ENCODE assay signal across 8 cellular contexts in genomic region chr4:15003891-15004700, GRCh38. TPM values are rescaled to one million over a fixed set of nuclear protein-coding genes. Genes with fewer than 3 reads are reported as not detected.
A peak's percentile ranks its signal among the peaks of the same experiment; 100 is the strongest.
DNase-seq lines count a peak whose midpoint lies in the region; ATAC-seq lines count a peak whose summit lies in the region.

No MANE protein-coding gene starts in this region.

- peaks cover 18 to 37% (median 33%) of the 10 kb centered on the region in 7 donors for H3K4me1 Mint-ChIP-seq in naive thymus-derived CD4-positive, alpha-beta T cell

- H3K4me3 ChIP-seq in esophagus (ENCODE audit: low read depth in 1 of 2, low read length in 2 of 2) = peak overlapping the region; percentile 97
- H3K4me3 ChIP-seq in naive thymus-derived CD4-positive, alpha-beta T cell (ENCODE audit: low read length) = peak overlapping the region; percentile 52

- no peaks in the 10 kb centered on the region for H3K9me3 Mint-ChIP-seq in naive thymus-derived CD4-positive, alpha-beta T cell

- intact Hi-C loops in naive thymus-derived CD4-positive, alpha-beta T cell (cut with micrococcal nuclease) = loop anchor here (2.0 to 5.0 kb wide), 7 partner anchors 127 to 1347 kb away; partner anchors contain the start of genes CD38 (in 1 of the 2) and TAPT1 (in 1 of the 2)

- no peak for ATAC-seq in activated CD4-positive, CD25-positive, alpha-beta regulatory T cell treated with anti-CD3 and anti-CD28 coated beads, Interleukin-2, amount 50 U/mL, for 24 hours
- peak; percentile 3 for ATAC-seq in naive thymus-derived CD4-positive, alpha-beta T cell

- peak overlapping the region; percentile 98 to 100 for H3K27ac ChIP-seq in esophagus (ENCODE audit: low read depth in 2 of 2, low read length in 1 of 2)
- H3K27ac ChIP-seq in naive thymus-derived CD4-positive, alpha-beta T cell (ENCODE audit: low read depth, low read length) = peak overlapping the region; percentile 73

- CTCF ChIA-PET in naive thymus-derived CD4-positive, alpha-beta T cell (lab: Charles Lee) = no interaction called here

- POLR2A ChIA-PET in naive thymus-derived CD4-positive, alpha-beta T cell (lab: Charles Lee) = interaction anchor here (1.0 to 1.6 kb wide), 4 partner anchors 8 to 1223 kb away, joined by 3 to 7 read pairs (median 4); no protein-coding TSS in a partner anchor

- peak; percentile 32 to 52 (median 39) for DNase-seq in activated CD4-positive, CD25-positive, alpha-beta regulatory T cell (lab: John Stamatoyannopoulos, UW)
- peak; percentile 27 for DNase-seq in M059J (ENCODE audit: low read depth)
- DNase-seq in activated T-cell treated with anti-CD3 and anti-CD28 coated beads for 48 hours (ENCODE audit: low read depth) = peak; percentile 38
- peak; percentile 47 to 66 (median 59) for DNase-seq in naive thymus-derived CD4-positive, alpha-beta T cell
- peak; percentile 44 to 68 (median 62) for DNase-seq in stimulated activated naive CD4-positive, alpha-beta T cell (lab: John Stamatoyannopoulos, UW)
- no peak for DNase-seq in DMS79 (lab: John Stamatoyannopoulos, UW)

- peak overlapping the region; percentile 66 to 95 (median 84) for H3K4me3 Mint-ChIP-seq in naive thymus-derived CD4-positive, alpha-beta T cell

- H3K36me3 ChIP-seq in esophagus (ENCODE audit: control insufficient read depth in 2 of 2, insufficient read depth in 2 of 2, low read length in 1 of 2) = no peaks in the 10 kb centered on the region
- peaks cover 0 to 13% (median 8%) of the 10 kb centered on the region in 3 experiments for H3K36me3 ChIP-seq in naive thymus-derived CD4-positive, alpha-beta T cell (ENCODE audit: control insufficient read depth in 2 of 3, insufficient read depth in 3 of 3, low read length in 3 of 3)

- 0 to 1% methylated on average over 80 to 106 of the region's 106 CpGs for WGBS in esophagus, 2 donors

- peaks cover 4 to 12% (median 4%) of the 10 kb centered on the region in 5 donors for H3K36me3 Mint-ChIP-seq in naive thymus-derived CD4-positive, alpha-beta T cell

- H3K9me3 ChIP-seq in esophagus (ENCODE audit: control insufficient read depth in 2 of 2, insufficient read depth in 1 of 2, low read depth in 1 of 2, low read length in 1 of 2) = no peaks in the 10 kb centered on the region
- no peaks in the 10 kb centered on the region for H3K9me3 ChIP-seq in naive thymus-derived CD4-positive, alpha-beta T cell (ENCODE audit: control insufficient read depth in 2 of 3, low read length in 3 of 3)

- H3K27me3 ChIP-seq in esophagus (ENCODE audit: control insufficient read depth in 1 of 2, insufficient read depth in 2 of 2, low read length in 2 of 2) = no peaks in the 10 kb centered on the region
- no peaks in the 10 kb centered on the region for H3K27me3 ChIP-seq in naive thymus-derived CD4-positive, alpha-beta T cell (ENCODE audit: control insufficient read depth in 2 of 2, insufficient read depth in 2 of 2, low read length in 2 of 2)

- H3K27me3 Mint-ChIP-seq in naive thymus-derived CD4-positive, alpha-beta T cell = no peaks in the 10 kb centered on the region

- peak overlapping the region in 4 of 9 donors; percentile 73 to 87 (median 76) for H3K27ac Mint-ChIP-seq in naive thymus-derived CD4-positive, alpha-beta T cell

- H3K4me1 ChIP-seq in esophagus (ENCODE audit: control insufficient read depth in 2 of 2, insufficient read depth in 2 of 2, low read length in 1 of 2) = peaks cover 0 to 2% of the 10 kb centered on the region in 2 donors
- peaks cover 7 to 10% of the 10 kb centered on the region in 2 donors for H3K4me1 ChIP-seq in naive thymus-derived CD4-positive, alpha-beta T cell (ENCODE audit: control insufficient read depth in 2 of 2, insufficient read depth in 2 of 2, low read length in 2 of 2)

RNA-seq across cellular contexts. Expression of gene CPEB2, which starts 1.8 kb away (rescaled TPM):
- total RNA-seq in M059J (2014; rRNA removed; shearing (Covaris generic)) = 5.5 and 6.2 TPM in 2 replicates
- polyA plus RNA-seq in esophagus = 1 to 10 TPM; 8.4 to 8.9 TPM
- 10 to 100 TPM; 11.1 to 21.7 (median 14.9) TPM for total RNA-seq in naive thymus-derived CD4-positive, alpha-beta T cell
- polyA plus RNA-seq in naive thymus-derived CD4-positive, alpha-beta T cell = under 1 TPM; 0.82 to 0.84 TPM
